1 cellular context compared by ENCODE assay signal in the genomic region with DNA sequence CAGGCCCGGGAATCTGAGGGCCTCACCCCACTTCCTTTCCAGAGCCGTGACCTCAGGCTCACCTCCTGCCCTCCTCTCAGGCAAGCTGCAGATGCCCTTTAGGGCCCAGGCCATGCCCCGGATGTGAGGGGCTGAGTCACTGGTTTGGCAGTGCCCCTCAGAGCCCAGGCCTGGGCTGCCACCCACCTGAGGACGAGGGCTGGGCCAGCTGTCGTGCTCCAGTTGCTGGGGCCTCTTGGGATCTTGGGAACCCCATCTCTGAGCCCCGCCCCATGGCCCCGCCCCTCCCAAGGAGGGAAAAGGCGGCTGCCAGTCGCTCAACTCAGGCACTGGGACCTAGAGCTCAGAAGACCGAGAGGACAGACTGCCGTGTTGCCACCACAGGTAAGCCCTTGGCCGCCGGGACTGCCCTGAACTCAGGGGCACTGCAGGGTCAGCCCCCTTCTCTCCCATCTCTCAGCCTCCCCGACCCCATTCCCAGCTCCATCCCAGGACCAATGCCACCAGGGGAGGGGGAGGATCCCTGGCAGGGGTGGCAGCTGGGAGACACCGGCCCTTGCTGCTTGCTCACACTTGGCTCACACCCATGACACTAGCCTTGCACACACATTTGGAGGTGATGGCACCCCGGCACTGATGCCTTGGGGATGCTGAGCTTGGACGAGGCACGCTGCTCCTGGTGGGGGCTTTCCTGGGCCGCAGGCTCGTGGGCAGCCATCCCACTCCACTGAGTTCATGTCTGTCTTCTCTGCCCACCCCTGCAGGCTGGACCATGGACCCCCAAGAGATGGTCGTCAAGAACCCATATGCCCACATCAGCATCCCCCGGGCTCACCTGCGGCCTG.
TF ChIP-seq lines count a peak whose summit lies in the region.

TSS of gene CYSRT1 (plus strand) at position 325 of the 845 bp plus-strand sequence. CDS start at position 773, 448 bp downstream.

TF ChIP-seq in neural cell, 6 proteins besides CTCF, POLR2A, EP300 and RAD21 (continued from another document):
- TF ChIP-seq REST (IDR thresholded peaks at IDR 0.05; ENCODE audit: borderline replicate concordance) = no peak
TF ChIP-seq in neural cell: peak in this region for 0.
